Comparison of ENCODE assay signal across 18 cellular contexts in genomic region chr12:130920711-130921381, GRCh38. TPM values are rescaled to one million over a fixed set of nuclear protein-coding genes. Genes with fewer than 3 reads are reported as not detected.
DNase-seq lines count a peak whose midpoint lies in the region; ATAC-seq, FAIRE-seq and TF ChIP-seq lines count a peak whose summit lies in the region.
"Had no signal": no experiment of that assay in that cellular context is flagged by ENCODE, and none has a peak within 500 bp of the region (broad histone marks: within the 10 kb centered on the region; RNA-seq: fewer than 3 reads in every experiment).

No MANE protein-coding gene starts in this region.

- FAIRE-seq in HepG2 (lab: Jason Lieb, UNC) (no peak), small intestine (lab: Jason Lieb, UNC) (no peak)
- FAIRE-seq: A204.1, frontal cortex had no signal

- H3K9ac ChIP-seq in HepG2 (ENCODE audit: insufficient read depth, low read depth, low read length), result peak overlapping the region; percentile 4; the same call in 1 of the 2 replicates

- H3K36me3 ChIP-seq in HepG2 (replicated peaks in 1 of 2; ENCODE audit: control insufficient read depth in 1 of 2, insufficient read depth in 2 of 2, low read length in 2 of 2), result no peaks in the 10 kb centered on the region
- H3K36me3 ChIP-seq in right lobe of liver, result no peaks in the 10 kb centered on the region
- H3K36me3 ChIP-seq in small intestine (ENCODE audit: control insufficient read depth in 2 of 2, insufficient read depth in 2 of 2, low read length in 2 of 2), result no peaks in the 10 kb centered on the region

- POLR2A ChIA-PET in HepG2 (lab: Yijun Ruan, JAX), result interaction anchor here (0.7 to 1.7 kb wide), 3 partner anchors 33 to 51 kb away, joined by 3 to 4 read pairs (median 3); partner anchors contain the start of gene ADGRD1

- peak overlapping the region; percentile 24 for H2AFZ ChIP-seq in HepG2 (ENCODE audit: low read length)

- TF ChIP-seq CTCF in HepG2 (CRISPR knock-in tag; IDR thresholded peaks at IDR 0.05), result no peak
- TF ChIP-seq CTCF in right lobe of liver (IDR thresholded peaks at IDR 0.05), result no peak
- no peak for TF ChIP-seq CTCF in omental fat pad (IDR thresholded peaks at IDR 0.05)

- in situ Hi-C loops in HepG2 (cut with HindIII; ENCODE audit: extremely low pct_ligation_motif_present, low pct_unique_long_range_greater_than_20kb), result loop anchor here (25.0 kb wide), 1 partner anchor 541 kb away; no protein-coding TSS in a partner anchor

- WGBS in HepG2 (ENCODE audit: low lambda C conversion rate), result 45% methylated on average over 8 of the region's 8 CpGs
- WGBS in right lobe of liver (ENCODE audit: insufficient coverage, low coverage, low lambda C conversion rate, missing lambda C conversion rate), result 71% methylated on average over 7 of the region's 8 CpGs
- 29 to 43% (median 36%) methylated on average over 8 of the region's 8 CpGs for WGBS in small intestine, 3 donors

- TF ChIP-seq RAD21 in HepG2 (CRISPR knock-in tag; IDR thresholded peaks at IDR 0.05), result no peak

- peak overlapping the region; percentile 30; the same call in 1 of the 2 replicates for H3K4me2 ChIP-seq in HepG2 (ENCODE audit: low read depth, low read length)

- intact Hi-C loops in HepG2 (cut with micrococcal nuclease; ENCODE audit: unreplicated experiment) (no loop called here), right lobe of liver (cut with DNase I) (no loop called here)

- CTCF ChIA-PET in HepG2 (lab: Yijun Ruan, JAX; ENCODE audit: low intra/inter-chr PET ratio, low total read pairs), result no interaction called here

- no peak for DNase-seq in HepG2 (ENCODE audit: low spot score)
- no peak for DNase-seq in right lobe of liver
- DNase-seq in fibroblast of the conjunctiva (ENCODE audit: low read depth), result peak; percentile 80
- peak; percentile 55 for DNase-seq in omental fat pad (ENCODE audit: low spot score)
- no peak for DNase-seq in small intestine
- no peak for DNase-seq in iPS-NIHi11 (ENCODE audit: low spot score)
- DNase-seq: activated CD8-positive, alpha-beta memory T cell treated with anti-CD3 and anti-CD28 coated beads, Interleukin-2, amount 50 U/mL, for 4 hours; activated naive CD8-positive, alpha-beta T cell treated with anti-CD3 and anti-CD28 coated beads, Interleukin-2, amount 10 ng/mL, durations not matched to agents 7 days and 5 days; cortex of kidney; kidney glomerular epithelial cell; NCI-H2029 treated with DMSO at 0.1 percent for 48 hours had no signal

- H3K27me3 ChIP-seq in HepG2 (ENCODE audit: control insufficient read depth in 1 of 2, insufficient read depth in 2 of 2, low read length in 2 of 2), result 0 out of 5 replicates have a peak, but pooled peaks cover 1 to 12% of the 10 kb centered on the region in 2 experiments
- no peaks in the 10 kb centered on the region for H3K27me3 ChIP-seq in right lobe of liver
- peaks cover 0 to 2% of the 10 kb centered on the region in 2 donors for H3K27me3 ChIP-seq in small intestine (ENCODE audit: control insufficient read depth in 2 of 2, insufficient read depth in 2 of 2, low read length in 2 of 2)

- ATAC-seq in HepG2 (no peak), right lobe of liver (no peak), omental fat pad (ENCODE audit: low FRiP score) (peak; percentile 80), GM21619 (IDR thresholded peaks at IDR 0.05; ENCODE audit: unreplicated experiment) (no peak), GM21528 (IDR thresholded peaks at IDR 0.05; ENCODE audit: low FRiP score, unreplicated experiment) (no peak)
- ATAC-seq: natural killer cell treated with Interleukin-12 subunit alpha and Interleukin-12 subunit beta and Interleukin-15 and Interleukin-18, amount 100 ng/mL, for 72 hours had no signal

- TF ChIP-seq POLR2A in HepG2 (IDR thresholded peaks at IDR 0.05; ENCODE audit: insufficient read depth in 1 of 2, low read depth in 2 of 2, low read length in 2 of 2), result no peak
- no peak for TF ChIP-seq POLR2A in right lobe of liver (IDR thresholded peaks at IDR 0.05)

- H3K4me3 ChIP-seq in HepG2 (replicated peaks in 1 of 3; ENCODE audit: insufficient read depth in 1 of 3, low read depth in 2 of 3, low read length in 3 of 3) (peak overlapping the region in 1 of 3 experiments; percentile 3; a peak in 1 of 6 replicates), right lobe of liver (no peak overlapping the region), small intestine (ENCODE audit: low read depth in 1 of 2, low read length in 2 of 2) (no peak overlapping the region)
- H3K4me3 ChIP-seq: SK-N-MC, skin epidermis had no signal

- H3K4me1 ChIP-seq in HepG2 (ENCODE audit: insufficient read depth, low read length), result peaks cover 25% of the 10 kb centered on the region
- H3K4me1 ChIP-seq in right lobe of liver, result no peaks in the 10 kb centered on the region
- no peaks in the 10 kb centered on the region for H3K4me1 ChIP-seq in small intestine (ENCODE audit: control insufficient read depth in 2 of 2, insufficient read depth in 1 of 2, low read depth in 1 of 2, low read length in 1 of 2)

- H4K20me1 ChIP-seq in HepG2 (ENCODE audit: insufficient read depth, low read length), result no peaks in the 10 kb centered on the region

- BruUV-seq in HepG2 (replicated peaks; lab: Mats Ljungman, UMichigan), result no TSS peak

- H3K27ac ChIP-seq in HepG2 (ENCODE audit: extremely low read length, insufficient read depth, low read length), result peak overlapping the region; percentile 10
- no peak overlapping the region for H3K27ac ChIP-seq in right lobe of liver
- H3K27ac ChIP-seq in small intestine (ENCODE audit: low read depth in 1 of 2, low read length in 1 of 2), result peak overlapping the region in 1 of 2 donors; percentile 73
- H3K27ac ChIP-seq: SK-N-MC had no signal

- TF ChIP-seq EP300 in HepG2 (IDR thresholded peaks at IDR 0.05; ENCODE audit: low read depth in 2 of 2, low read length in 2 of 2) (no peak), HepG2 (CRISPR knock-in tag; IDR thresholded peaks at IDR 0.05; ENCODE audit: borderline replicate concordance) (no peak)

- no peaks in the 10 kb centered on the region for H3K79me2 ChIP-seq in HepG2 (ENCODE audit: insufficient read depth, low read length)

- peaks cover 9% of the 10 kb centered on the region; the same call in 1 of the 2 replicates for H3K9me3 ChIP-seq in HepG2 (ENCODE audit: low read length)
- no peaks in the 10 kb centered on the region for H3K9me3 ChIP-seq in right lobe of liver
- no peaks in the 10 kb centered on the region for H3K9me3 ChIP-seq in small intestine (ENCODE audit: control insufficient read depth, low read depth)

RNA-seq across cellular contexts. Expression of gene ADGRD1, which starts 32.9 kb away (rescaled TPM):
- total RNA-seq in HepG2 (2016; rRNA removed; fragmentation: Illumina TruSeq; extraction: Trizol) (0.34 and 0.46 TPM in 2 replicates), right lobe of liver (10 to 100 TPM in 4 of 6 experiments, 1 to 10 TPM in 2; 4.7 to 17.0 (median 10.9) TPM), omental fat pad (10 to 100 TPM; 34.3 to 98.6 (median 52.4) TPM)
- 0.26 and 0.30 TPM in 2 replicates for total RNA-seq in HepG2 (2016; cell fraction: cytosol; rRNA removed; fragmentation: Illumina TruSeq; extraction: Trizol; ENCODE audit: low read depth)
- 0.27 and 0.35 TPM in 2 replicates for total RNA-seq in HepG2 (2016; cell fraction: insoluble cytoplasmic fraction; rRNA removed; fragmentation: Illumina TruSeq; extraction: Trizol)
- total RNA-seq in HepG2 (2016; cell fraction: membrane; rRNA removed; fragmentation: Illumina TruSeq; extraction: Trizol), result 0.28 and 0.38 TPM in 2 replicates
- total RNA-seq in HepG2 (2016; cell fraction: nucleus; rRNA removed; fragmentation: Illumina TruSeq; extraction: Trizol), result 0.47 and 0.62 TPM in 2 replicates
- polyA plus RNA-seq in HepG2 (2011; rRNA removed) (12.4 and 25.0 TPM in 2 replicates), small intestine (1 to 10 TPM in 1 of 3 donors, under 1 TPM in 1, not detected in 1; 0.54 to 9.3 TPM)
- 6.9 and 10.2 TPM in 2 replicates for polyA plus RNA-seq in HepG2 (2011; cell fraction: cytosol; rRNA removed)
- polyA plus RNA-seq in HepG2 (2011; cell fraction: nucleus; rRNA removed), result 71.2 and 100 TPM in 2 replicates
- 32.9 and 44.4 TPM in 2 replicates for polyA plus RNA-seq in HepG2 (2012)
- polyA plus RNA-seq in HepG2 (2016; cell fraction: cytosol; fragmentation: Illumina TruSeq; extraction: Trizol; ENCODE audit: low read depth), result 0.14 TPM in 1 of 2 replicates, not detected in the other
- polyA plus RNA-seq in HepG2 (2016; cell fraction: insoluble cytoplasmic fraction; fragmentation: Illumina TruSeq; extraction: Trizol; ENCODE audit: low read depth), result 0.26 and 0.38 TPM in 2 replicates
- 0.05 TPM in 1 of 2 replicates, not detected in the other for polyA plus RNA-seq in HepG2 (2016; cell fraction: membrane; fragmentation: Illumina TruSeq; extraction: Trizol; ENCODE audit: low read depth)
- polyA plus RNA-seq in HepG2 (2016; cell fraction: nucleus; fragmentation: Illumina TruSeq; extraction: Trizol; ENCODE audit: insufficient read depth, low read depth), result 0.79 and 1.0 TPM in 2 replicates
- polyA minus RNA-seq in HepG2 (2011; rRNA and poly(A)+ RNA removed; ENCODE audit: low replicate concordance), result 2.3 and 27.8 TPM in 2 replicates
- 3.3 and 10.6 TPM in 2 replicates for polyA minus RNA-seq in HepG2 (2011; cell fraction: cytosol; rRNA and poly(A)+ RNA removed)
- 26.3 and 39.8 TPM in 2 replicates for polyA minus RNA-seq in HepG2 (2011; cell fraction: nucleus; rRNA and poly(A)+ RNA removed)
- total RNA-seq: activated naive CD8-positive, alpha-beta T cell treated with anti-CD3 and anti-CD28 coated beads, Interleukin-2, amount 10 ng/mL, durations not matched to agents 7 days and 5 days; natural killer cell treated with Interleukin-12 subunit alpha and Interleukin-12 subunit beta and Interleukin-15 and Interleukin-18, amount 100 ng/mL, for 72 hours had no signal

RNA-seq across cellular contexts. Expression of gene RAN, which starts 49.0 kb away (rescaled TPM):
- total RNA-seq in HepG2 (2016; rRNA removed; fragmentation: Illumina TruSeq; extraction: Trizol) (1,630 and 2,526 TPM in 2 replicates), right lobe of liver (100 to 1,000 TPM; 136 to 220 (median 147) TPM), omental fat pad (100 to 1,000 TPM; 159 to 468 (median 228) TPM)
- 453 and 456 TPM in 2 replicates for total RNA-seq in HepG2 (2016; cell fraction: cytosol; rRNA removed; fragmentation: Illumina TruSeq; extraction: Trizol; ENCODE audit: low read depth)
- 1,637 and 2,557 TPM in 2 replicates for total RNA-seq in HepG2 (2016; cell fraction: insoluble cytoplasmic fraction; rRNA removed; fragmentation: Illumina TruSeq; extraction: Trizol)
- 837 and 870 TPM in 2 replicates for total RNA-seq in HepG2 (2016; cell fraction: membrane; rRNA removed; fragmentation: Illumina TruSeq; extraction: Trizol)
- total RNA-seq in HepG2 (2016; cell fraction: nucleus; rRNA removed; fragmentation: Illumina TruSeq; extraction: Trizol), result 527 and 560 TPM in 2 replicates
- polyA plus RNA-seq in HepG2 (2011; rRNA removed) (996 and 1,335 TPM in 2 replicates), small intestine (100 to 1,000 TPM; 241 to 577 (median 242) TPM)
- 979 and 1,087 TPM in 2 replicates for polyA plus RNA-seq in HepG2 (2011; cell fraction: cytosol; rRNA removed)
- 385 and 550 TPM in 2 replicates for polyA plus RNA-seq in HepG2 (2011; cell fraction: nucleus; rRNA removed)
- polyA plus RNA-seq in HepG2 (2012), result 1,088 and 1,104 TPM in 2 replicates
- 580 and 585 TPM in 2 replicates for polyA plus RNA-seq in HepG2 (2016; cell fraction: cytosol; fragmentation: Illumina TruSeq; extraction: Trizol; ENCODE audit: low read depth)
- 2,503 and 2,588 TPM in 2 replicates for polyA plus RNA-seq in HepG2 (2016; cell fraction: insoluble cytoplasmic fraction; fragmentation: Illumina TruSeq; extraction: Trizol; ENCODE audit: low read depth)
- 756 and 768 TPM in 2 replicates for polyA plus RNA-seq in HepG2 (2016; cell fraction: membrane; fragmentation: Illumina TruSeq; extraction: Trizol; ENCODE audit: low read depth)
- 908 and 932 TPM in 2 replicates for polyA plus RNA-seq in HepG2 (2016; cell fraction: nucleus; fragmentation: Illumina TruSeq; extraction: Trizol; ENCODE audit: insufficient read depth, low read depth)
- polyA minus RNA-seq in HepG2 (2011; rRNA and poly(A)+ RNA removed; ENCODE audit: low replicate concordance), result 405 and 954 TPM in 2 replicates
- polyA minus RNA-seq in HepG2 (2011; cell fraction: cytosol; rRNA and poly(A)+ RNA removed), result 424 and 441 TPM in 2 replicates
- 138 and 202 TPM in 2 replicates for polyA minus RNA-seq in HepG2 (2011; cell fraction: nucleus; rRNA and poly(A)+ RNA removed)

Comparison
In these comparisons a context has a peak if more than half of its experiments do, and no peak if none do; other contexts are left out.
1. DNase-seq: peak in fibroblast of the conjunctiva (single experiment) and omental fat pad (single experiment); none in HepG2 (single experiment), right lobe of liver (0 of 3), small intestine (single experiment) and iPS-NIHi11 (single experiment).